ENCODE assay signal across 9 cellular contexts in genomic region chr1:37692834-37693175, GRCh38. TPM values are rescaled to one million over a fixed set of nuclear protein-coding genes. Genes with fewer than 3 reads are reported as not detected.
DNase-seq lines count a peak whose midpoint lies in the region; FAIRE-seq and TF ChIP-seq lines count a peak whose summit lies in the region.
"Had no signal": no experiment of that assay in that cellular context is flagged by ENCODE, and none has a peak within 500 bp of the region (broad histone marks: within the 10 kb centered on the region; RNA-seq: fewer than 3 reads in every experiment).

No MANE protein-coding gene starts in this region.

- H3K27me3 Mint-ChIP-seq in endothelial cell (ENCODE audit: unreplicated experiment): peaks cover 7% of the 10 kb centered on the region

- H3K27ac ChIP-seq in ovary: no peak overlapping the region

- no peak for FAIRE-seq in urothelium cell line (lab: Jason Lieb, UNC)

- TF ChIP-seq POLR2A in ovary (IDR thresholded peaks at IDR 0.05): no peak

- H3K36me3 ChIP-seq in ovary: no peaks in the 10 kb centered on the region

- intact Hi-C loops in ovary (cut with DNase I): loop anchor here in 2 of 4 donors (5.0 kb wide), 1 partner anchor 164 kb away; the partner anchor contains the start of gene MTF1 (in 2 of the 2)

- TF ChIP-seq EP300 in ovary (IDR thresholded peaks at IDR 0.05): no peak

- DNase-seq in DMS79 treated with DMSO at 0.1 percent for 48 hours (lab: John Stamatoyannopoulos, UW) (peak; percentile 16), NCI-H2029 treated with DMSO at 0.1 percent for 48 hours (lab: John Stamatoyannopoulos, UW) (peak; percentile 33), endothelial cell (ENCODE audit: low spot score) (no peak), ovary (peak in 4 of 5 donors; percentile 18 to 60 (median 56)), activated gamma-delta T cell (lab: John Stamatoyannopoulos, UW) (no peak), hippocampal formation (lab: John Stamatoyannopoulos, UW) (no peak), urothelium cell line (ENCODE audit: low spot score) (no peak), NCI-H187 (lab: John Stamatoyannopoulos, UW) (no peak)

- peaks cover 15% of the 10 kb centered on the region for H3K4me1 ChIP-seq in ovary (ENCODE audit: insufficient read depth)

- 1 to 2% (median 1%) methylated on average over 16 of the region's 16 CpGs for WGBS in ovary, 3 donors

- no peaks in the 10 kb centered on the region for H3K27me3 ChIP-seq in ovary

- H3K9me3 Mint-ChIP-seq in endothelial cell (ENCODE audit: unreplicated experiment): no peaks in the 10 kb centered on the region

- H3K4me3 Mint-ChIP-seq in endothelial cell (ENCODE audit: unreplicated experiment): peak overlapping the region; percentile 96

- H3K27ac Mint-ChIP-seq in endothelial cell (ENCODE audit: unreplicated experiment): no peak overlapping the region

- H3K36me3 Mint-ChIP-seq in endothelial cell (ENCODE audit: low read depth, unreplicated experiment): peaks cover 4% of the 10 kb centered on the region

- peak overlapping the region; percentile 66 for H3K4me3 ChIP-seq in ovary

- H3K9me3 ChIP-seq in ovary: no peaks in the 10 kb centered on the region

- H3K4me1 Mint-ChIP-seq in endothelial cell (ENCODE audit: unreplicated experiment): peaks cover 18% of the 10 kb centered on the region

- TF ChIP-seq CTCF in endothelial cell (IDR thresholded peaks at IDR 0.05; ENCODE audit: unreplicated experiment) (no peak), ovary (IDR thresholded peaks at IDR 0.05) (no peak)

RNA-seq across cellular contexts. Expression of gene CDCA8, which starts 0.5 kb away (rescaled TPM):
- total RNA-seq in endothelial cell (ENCODE audit: unreplicated experiment) (7.8 TPM), ovary (1 to 10 TPM in 2 of 7 donors, under 1 TPM in 5; 0.11 to 1.3 (median 0.42) TPM)
- polyA plus RNA-seq in ovary: 1 to 10 TPM in 1 of 2 donors, under 1 TPM in 1; 0.84 to 1.9 TPM

RNA-seq across cellular contexts. Expression of gene RSPO1, which starts 58.1 kb away (rescaled TPM):
- not detected for total RNA-seq in endothelial cell (ENCODE audit: unreplicated experiment)
- total RNA-seq in ovary: 10 to 100 TPM in 3 of 7 donors, 1 to 10 TPM in 3, under 1 TPM in 1; 0.23 to 21.4 (median 7.5) TPM
- polyA plus RNA-seq in ovary: 1 to 10 TPM in 1 of 2 donors, under 1 TPM in 1; 0.35 to 3.3 TPM
- total RNA-seq: NCI-H460 had no signal

Comparison
In these comparisons a context has a peak if more than half of its experiments do, and no peak if none do; other contexts are left out.
1. DNase-seq: peak in DMS79 treated with DMSO at 0.1 percent for 48 hours (single experiment), NCI-H2029 treated with DMSO at 0.1 percent for 48 hours (single experiment) and ovary (4 of 5); none in endothelial cell (single experiment), activated gamma-delta T cell (single experiment), hippocampal formation (0 of 2), urothelium cell line (single experiment) and NCI-H187 (0 of 2).